7 cellular contexts compared by ENCODE assay signal in the genomic region with DNA sequence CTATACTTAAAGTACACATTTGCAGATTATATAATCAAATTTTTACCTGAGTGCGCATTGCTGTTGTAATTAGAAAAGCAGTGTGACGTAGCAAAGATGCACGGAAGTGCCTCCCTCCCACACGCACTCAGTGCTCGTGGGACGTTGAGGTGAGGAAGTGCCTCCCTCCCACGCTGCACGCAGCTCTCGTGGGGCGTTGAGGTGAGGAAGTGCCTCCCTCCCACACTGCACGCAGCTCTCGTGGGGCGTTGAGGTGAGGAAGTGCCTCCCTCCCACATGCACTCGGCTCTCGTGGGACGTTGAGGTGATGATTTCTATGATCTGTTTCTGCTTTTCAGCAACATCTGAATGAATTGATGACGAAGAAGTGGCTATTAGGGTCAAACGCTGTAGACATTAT. TPM values are rescaled to one million over a fixed set of nuclear protein-coding genes. Genes with fewer than 3 reads are reported as not detected.
A peak's percentile ranks its signal among the peaks of the same experiment; 100 is the strongest.
DNase-seq lines count a peak whose midpoint lies in the region; ATAC-seq and TF ChIP-seq lines count a peak whose summit lies in the region.

No MANE protein-coding gene starts in this region.

- no peaks in the 10 kb centered on the region for H3K9me3 ChIP-seq in lower lobe of right lung

- intact Hi-C loops in lower lobe of right lung (cut with DNase I), result no loop called here

- no peak overlapping the region for H3K4me3 ChIP-seq in lower lobe of right lung

- H3K36me3 ChIP-seq in lower lobe of right lung, result peaks cover 78% of the 10 kb centered on the region

- H3K27ac ChIP-seq in lower lobe of right lung, result no peak overlapping the region

- no peaks in the 10 kb centered on the region for H3K4me1 ChIP-seq in lower lobe of right lung

- DNase-seq in T-helper 22 cell (ENCODE audit: low read depth) (peak; percentile 71), lower lobe of right lung (peak; percentile 62), NCI-H774 (lab: John Stamatoyannopoulos, UW) (no peak), NCI-H1417 (lab: John Stamatoyannopoulos, UW) (no peak)
- peak; percentile 70 to 72 for DNase-seq in activated T-cell treated with anti-CD3 and anti-CD28 coated beads, Interleukin-2, amount 50 U/mL, for 48 hours
- DNase-seq in stimulated activated naive CD8-positive, alpha-beta T cell treated with anti-CD3 and anti-CD28 coated beads, Interleukin-15, Interleukin-2, amounts not matched to agents 100 U/mL and 50 U/mL, for 24 hours, result peak; percentile 57

- ATAC-seq in lower lobe of right lung, result peak; percentile 42 to 54
- peak; percentile 25 for ATAC-seq in stimulated activated naive CD8-positive, alpha-beta T cell treated with anti-CD3 and anti-CD28 coated beads, Interleukin-15, Interleukin-2, amounts not matched to agents 100 U/mL and 50 U/mL, for 24 hours
- ATAC-seq in HG02981 (IDR thresholded peaks at IDR 0.05; ENCODE audit: unreplicated experiment), result no peak

- TF ChIP-seq CTCF in lower lobe of right lung (IDR thresholded peaks at IDR 0.05), result no peak

- no peaks in the 10 kb centered on the region for H3K27me3 ChIP-seq in lower lobe of right lung (ENCODE audit: low read depth)

RNA-seq across cellular contexts. Expression of a gene that starts 21.0 kb away (rescaled TPM):
- 58.9 TPM for total RNA-seq in lower lobe of right lung

Comparison
In these comparisons a context has a peak if more than half of its experiments do, and no peak if none do; other contexts are left out.
1. DNase-seq: peak in T-helper 22 cell (single experiment), activated T-cell treated with anti-CD3 and anti-CD28 coated beads, Interleukin-2, amount 50 U/mL, for 48 hours (2 of 2), lower lobe of right lung (single experiment) and stimulated activated naive CD8-positive, alpha-beta T cell treated with anti-CD3 and anti-CD28 coated beads, Interleukin-15, Interleukin-2, amounts not matched to agents 100 U/mL and 50 U/mL, for 24 hours (single experiment); none in NCI-H774 (single experiment) and NCI-H1417 (0 of 3).